Comparison of ENCODE assay signal across 9 cellular contexts in the genomic region with DNA sequence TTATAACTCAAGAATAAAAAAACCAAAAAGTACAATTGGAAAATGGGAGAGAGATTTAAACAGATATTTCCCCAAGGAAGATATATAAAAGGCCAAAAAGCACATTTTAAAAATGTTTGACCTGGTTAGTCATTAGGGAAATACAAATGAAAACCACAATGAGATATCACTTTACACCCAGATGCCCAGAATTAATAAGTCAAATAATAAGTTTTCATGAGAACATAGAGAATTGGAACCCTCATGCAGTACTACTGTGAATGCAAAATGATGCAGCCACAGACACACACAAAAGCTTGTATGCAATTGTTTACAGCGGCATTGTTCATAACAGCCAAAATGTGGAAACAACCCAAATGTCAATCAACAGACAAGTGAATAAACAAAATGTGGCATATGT.
"Had no signal": no experiment of that assay in that cellular context is flagged by ENCODE, and none has a peak within 500 bp of the region (broad histone marks: within the 10 kb centered on the region; RNA-seq: fewer than 3 reads in every experiment).

No MANE protein-coding gene starts in this region.

- H3K27ac ChIP-seq: HL-60, KMS-11 had no signal

- H3K9ac ChIP-seq: KMS-11 had no signal

- FAIRE-seq: H1, H54, HepG2 had no signal

- H3K4me3 ChIP-seq: GM23338 had no signal

- H2AFZ ChIP-seq: GM23338 had no signal

- DNase-seq: H9, KBM-7 had no signal

- H3K4me2 ChIP-seq: GM23338, KMS-11 had no signal

- ATAC-seq: GM23338, HCT116, HepG2 had no signal
